21 cellular contexts compared by ENCODE assay signal in genomic region chr2:64941143-64941542, GRCh38.
"Had no signal": no experiment of that assay in that cellular context is flagged by ENCODE, and none has a peak within 500 bp of the region (broad histone marks: within the 10 kb centered on the region; RNA-seq: fewer than 3 reads in every experiment).

No MANE protein-coding gene starts in this region.

- H3K27ac Mint-ChIP-seq: activated naive CD4-positive, alpha-beta T cell treated with anti-CD3 and anti-CD28 coated beads, Interleukin-2, amount 50 U/mL, for 24 hours; activated T-cell treated with anti-CD3 and anti-CD28 coated beads, Interleukin-2, amount 50 U/mL, for 24 hours; activated T-helper 1 cell treated with anti-CD3 and anti-CD28 coated beads, Interleukin-12 subunit alpha, Interleukin-12 subunit beta, Interleukin-2, Interleukin-4 antibody, amounts not matched to agents 30 ng/mL and 10 ng/mL and 1 ng/mL, durations not matched to agents 14 hours and 24 hours and 36 hours; T-helper 1 cell treated with Interleukin-12 subunit alpha and Interleukin-12 subunit beta and Interleukin-4 antibody, amounts not matched to agents 30 μg/mL and 1 μg/mL, for 36 hours had no signal

- H3K36me3 Mint-ChIP-seq: activated naive CD4-positive, alpha-beta T cell treated with anti-CD3 and anti-CD28 coated beads, Interleukin-2, amount 50 U/mL, for 24 hours had no signal

- ATAC-seq: activated CD8-positive, alpha-beta memory T cell treated with anti-CD3 and anti-CD28 coated beads, Interleukin-2, amount 10 ng/mL, durations not matched to agents 7 days and 5 days; PC-3 had no signal

- H3K9me3 Mint-ChIP-seq: activated naive CD4-positive, alpha-beta T cell treated with anti-CD3 and anti-CD28 coated beads, Interleukin-2, amount 50 U/mL, for 24 hours had no signal

- DNase-seq: activated CD4-positive, alpha-beta T cell treated with anti-CD3 and anti-CD28 coated beads for 48 hours; activated CD4-positive, alpha-beta T cell treated with anti-CD3 and anti-CD28 coated beads, Interleukin-2, amount 50 U/mL, for 48 hours; activated CD4-positive, CD25-positive, alpha-beta regulatory T cell treated with anti-CD3 and anti-CD28 coated beads, Interleukin-2, amount 50 U/mL, for 72 hours; activated CD8-positive, alpha-beta memory T cell treated with anti-CD3 and anti-CD28 coated beads, Interleukin-2, amount 10 ng/mL, durations not matched to agents 7 days and 5 days; activated effector memory CD4-positive, alpha-beta T cell treated with Interleukin-2 at 50 U/mL for 16 hours; activated naive CD4-positive, alpha-beta T cell; activated T-cell treated with anti-CD3 and anti-CD28 coated beads, Interleukin-2, amount 50 U/mL, for 24 hours; aorta; central memory CD4-positive, alpha-beta T cell; NCI-H1092; NCI-H1436; NCI-H1694 treated with DMSO at 0.1 percent for 48 hours; NCI-H2029 treated with DMSO at 0.1 percent for 48 hours; NCI-H510A treated with DMSO at 0.1 percent for 48 hours; NCI-H69; NK-92 treated with Interleukin-12 subunit alpha and Interleukin-12 subunit beta, amount 100 ng/mL, for 24 hours; PC-3; SHP77 treated with DMSO at 0.1 percent for 48 hours had no signal

- H3K27me3 Mint-ChIP-seq: activated CD8-positive, alpha-beta memory T cell treated with anti-CD3 and anti-CD28 coated beads, Interleukin-2, amount 10 ng/mL, durations not matched to agents 7 days and 5 days; activated T-cell treated with anti-CD3 and anti-CD28 coated beads, Interleukin-2, amount 50 U/mL, for 24 hours had no signal

- H3K4me3 Mint-ChIP-seq: activated CD8-positive, alpha-beta memory T cell treated with anti-CD3 and anti-CD28 coated beads, Interleukin-2, amount 10 ng/mL, durations not matched to agents 7 days and 5 days; activated naive CD4-positive, alpha-beta T cell treated with anti-CD3 and anti-CD28 coated beads, Interleukin-2, amount 50 U/mL, for 24 hours; activated T-cell treated with anti-CD3 and anti-CD28 coated beads, Interleukin-2, amount 50 U/mL, for 24 hours; activated T-helper 1 cell treated with anti-CD3 and anti-CD28 coated beads, Interleukin-12 subunit alpha, Interleukin-12 subunit beta, Interleukin-2, Interleukin-4 antibody, amounts not matched to agents 30 ng/mL and 10 ng/mL and 1 ng/mL, durations not matched to agents 14 hours and 24 hours and 36 hours; T-helper 1 cell treated with Interleukin-12 subunit alpha and Interleukin-12 subunit beta and Interleukin-4 antibody, amounts not matched to agents 30 μg/mL and 1 μg/mL, for 36 hours had no signal
